8 cellular contexts compared by ENCODE assay signal in genomic region chr21:42062543-42063022, GRCh38. TPM values are rescaled to one million over a fixed set of nuclear protein-coding genes. Genes with fewer than 3 reads are reported as not detected.
DNase-seq lines count a peak whose midpoint lies in the region; ATAC-seq and TF ChIP-seq lines count a peak whose summit lies in the region.

No MANE protein-coding gene starts in this region.

- peak; percentile 12 for ATAC-seq in GM23338
- ATAC-seq in naive thymus-derived CD8-positive, alpha-beta T cell = peak; percentile 80 to 83
- ATAC-seq in upper lobe of left lung (ENCODE audit: low FRiP score in 2 of 2) = peak; percentile 38 to 53

- H3K27me3 Mint-ChIP-seq in GM23338 (ENCODE audit: insufficient read depth, low read depth, poor library complexity) = peaks cover 17% of the 10 kb centered on the region
- no peaks in the 10 kb centered on the region for H3K27me3 Mint-ChIP-seq in naive thymus-derived CD8-positive, alpha-beta T cell

- H3K4me2 ChIP-seq in GM23338 = no peak overlapping the region

- H3K4me3 Mint-ChIP-seq in GM23338 = no peak overlapping the region
- H3K4me3 Mint-ChIP-seq in naive thymus-derived CD8-positive, alpha-beta T cell = peak overlapping the region; percentile 88 to 97 (median 94)

- peaks cover 35% of the 10 kb centered on the region for H3K4me1 Mint-ChIP-seq in GM23338
- peaks cover 33 to 79% (median 59%) of the 10 kb centered on the region in 4 donors for H3K4me1 Mint-ChIP-seq in naive thymus-derived CD8-positive, alpha-beta T cell

- TF ChIP-seq EP300 in upper lobe of left lung (IDR thresholded peaks at IDR 0.05) = no peak

- H3K79me2 ChIP-seq in GM23338 (replicated peaks; ENCODE audit: insufficient read depth) = no peaks in the 10 kb centered on the region

- H3K4me3 ChIP-seq in GM23338 (no peak overlapping the region), upper lobe of left lung (peak overlapping the region in 1 of 4 donors; percentile 21), SJCRH30 (no peak overlapping the region)

- no peaks in the 10 kb centered on the region for H3F3A ChIP-seq in GM23338 (replicated peaks; ENCODE audit: low read depth)

- H2AFZ ChIP-seq in GM23338 = 0 out of 2 replicates have a peak overlapping the region, but pooled peaks have one; percentile 5

- 35 to 38% methylated on average over 14 to 19 of the region's 19 CpGs for WGBS in upper lobe of left lung, 2 donors

- H3K36me3 Mint-ChIP-seq in GM23338 (ENCODE audit: low read depth) = no peaks in the 10 kb centered on the region
- peaks cover 0 to 4% (median 0%) of the 10 kb centered on the region in 3 donors for H3K36me3 Mint-ChIP-seq in naive thymus-derived CD8-positive, alpha-beta T cell

- POLR2A ChIA-PET in naive thymus-derived CD8-positive, alpha-beta T cell (lab: Charles Lee) = interaction anchor here (0.9 to 7.1 kb wide), 29 partner anchors 10 to 393 kb away, joined by 3 to 209 read pairs (median 4); partner anchors contain the start of genes PRDM15, UMODL1 and ZBTB21

- H3K4me1 ChIP-seq in GM23338 (ENCODE audit: insufficient read depth) (peaks cover 6% of the 10 kb centered on the region; the same call in 1 of the 2 replicates), upper lobe of left lung (peaks cover 14 to 57% (median 47%) of the 10 kb centered on the region in 4 donors), SJCRH30 (no peaks in the 10 kb centered on the region)

- TF ChIP-seq CTCF in GM23338 (conservative IDR thresholded peaks at IDR 0.05; ENCODE audit: low read depth in 2 of 2) = no peak
- no peak for TF ChIP-seq CTCF in upper lobe of left lung (IDR thresholded peaks at IDR 0.05)

- H3K9me3 ChIP-seq in upper lobe of left lung = no peaks in the 10 kb centered on the region
- no peaks in the 10 kb centered on the region for H3K9me3 ChIP-seq in SJCRH30 (replicated peaks)

- H4K20me1 ChIP-seq in GM23338 (replicated peaks; ENCODE audit: insufficient read depth) = no peaks in the 10 kb centered on the region

- DNase-seq in GM23338 (ENCODE audit: low spot score) (no peak), NCI-H2107 (lab: John Stamatoyannopoulos, UW) (peak; percentile 59), upper lobe of left lung (peak in 1 of 2 donors; percentile 72), NCI-H524 treated with DMSO at 0.1 percent for 48 hours (lab: John Stamatoyannopoulos, UW) (no peak), SJCRH30 (no peak)
- peak; percentile 88 for DNase-seq in activated T-cell treated with anti-CD3 and anti-CD28 coated beads, Interleukin-2, amount 50 U/mL, for 1 hour
- DNase-seq in naive thymus-derived CD8-positive, alpha-beta T cell = peak; percentile 76 to 98 (median 96)

- H3K27me3 ChIP-seq in GM23338 (ENCODE audit: insufficient read depth) = no peaks in the 10 kb centered on the region
- H3K27me3 ChIP-seq in upper lobe of left lung = no peaks in the 10 kb centered on the region
- H3K27me3 ChIP-seq in SJCRH30 = peaks cover 46% of the 10 kb centered on the region

- H3K36me3 ChIP-seq in GM23338 (ENCODE audit: insufficient read depth) = no peaks in the 10 kb centered on the region
- H3K36me3 ChIP-seq in upper lobe of left lung = no peaks in the 10 kb centered on the region
- no peaks in the 10 kb centered on the region for H3K36me3 ChIP-seq in SJCRH30

- H3K27ac Mint-ChIP-seq in GM23338 = no peak overlapping the region
- H3K27ac Mint-ChIP-seq in naive thymus-derived CD8-positive, alpha-beta T cell = peak overlapping the region; percentile 97 to 100 (median 100)

- H3K27ac ChIP-seq in GM23338 (ENCODE audit: low read depth) (no peak overlapping the region), upper lobe of left lung (peak overlapping the region in 2 of 4 donors; percentile 33 to 76), SJCRH30 (no peak overlapping the region)

- no peaks in the 10 kb centered on the region for H3K9me3 Mint-ChIP-seq in GM23338
- no peaks in the 10 kb centered on the region for H3K9me3 Mint-ChIP-seq in naive thymus-derived CD8-positive, alpha-beta T cell

- H3K9me2 ChIP-seq in GM23338 (ENCODE audit: insufficient read depth) = no peaks in the 10 kb centered on the region

- TF ChIP-seq POLR2A in GM10847 (IDR thresholded peaks at IDR 0.05; ENCODE audit: extremely low read depth, insufficient read length) (peak; percentile 38), upper lobe of left lung (IDR thresholded peaks at IDR 0.05) (peak in 1 of 4 donors; percentile 46)

TF ChIP-seq in GM23338, 12 proteins besides CTCF, POLR2A, EP300 and RAD21:
- no peak for TF ChIP-seq ETS1 (IDR thresholded peaks at IDR 0.05)

RNA-seq across cellular contexts. Expression of gene UMODL1, which starts 8.5 kb away (rescaled TPM):
- not detected in 2 replicates for total RNA-seq in GM23338 (2014; rRNA removed; shearing (Covaris generic))
- polyA plus RNA-seq in GM23338 (2016; fragmentation: Nextera tagmentation; extraction: Ambion mirVana) = 0.05 TPM in 1 of 2 replicates, not detected in the other
- 1 to 10 TPM; 2.7 to 3.1 TPM for total RNA-seq in naive thymus-derived CD8-positive, alpha-beta T cell
- polyA plus RNA-seq in naive thymus-derived CD8-positive, alpha-beta T cell = under 1 TPM; 0.03 to 0.07 (median 0.06) TPM
- 1 to 10 TPM in 2 of 6 donors, under 1 TPM in 3, not detected in 1; 0.07 to 6.3 (median 0.59) TPM for total RNA-seq in upper lobe of left lung
- total RNA-seq in SJCRH30 (2014; rRNA removed; shearing (Covaris generic)) = 0.30 and 0.79 TPM in 2 replicates

RNA-seq across cellular contexts. Expression of gene ZBTB21, which starts 52.4 kb away (rescaled TPM):
- 11.0 and 13.6 TPM in 2 replicates for total RNA-seq in GM23338 (2014; rRNA removed; shearing (Covaris generic))
- 8.7 and 10.0 TPM in 2 replicates for polyA plus RNA-seq in GM23338 (2016; fragmentation: Nextera tagmentation; extraction: Ambion mirVana)
- 10 to 100 TPM; 29.4 to 33.3 TPM for total RNA-seq in naive thymus-derived CD8-positive, alpha-beta T cell
- polyA plus RNA-seq in naive thymus-derived CD8-positive, alpha-beta T cell = 1 to 10 TPM; 4.2 to 6.3 (median 4.7) TPM
- 10 to 100 TPM; 12.4 to 28.3 (median 16.7) TPM for total RNA-seq in upper lobe of left lung
- 20.5 and 25.7 TPM in 2 replicates for total RNA-seq in SJCRH30 (2014; rRNA removed; shearing (Covaris generic))

Comparison
In these comparisons a context has a peak if more than half of its experiments do, and no peak if none do; other contexts are left out.
1. ATAC-seq: peak in every context shown above with its lines; median percentile 82 in naive thymus-derived CD8-positive, alpha-beta T cell; 46 in upper lobe of left lung; 12 in GM23338.
2. DNase-seq: peak in NCI-H2107 (single experiment), activated T-cell treated with anti-CD3 and anti-CD28 coated beads, Interleukin-2, amount 50 U/mL, for 1 hour (single experiment) and naive thymus-derived CD8-positive, alpha-beta T cell (10 of 10); none in GM23338 (single experiment), NCI-H524 treated with DMSO at 0.1 percent for 48 hours (single experiment) and SJCRH30 (0 of 2).